In genomic region chr14:65476290-65476941, GRCh38 we compare ENCODE assay signal across 10 cellular contexts.
DNase-seq lines count a peak whose midpoint lies in the region; ATAC-seq and TF ChIP-seq lines count a peak whose summit lies in the region.
"Had no signal": no experiment of that assay in that cellular context is flagged by ENCODE, and none has a peak within 500 bp of the region (broad histone marks: within the 10 kb centered on the region; RNA-seq: fewer than 3 reads in every experiment).

No MANE protein-coding gene starts in this region.

- no peak for TF ChIP-seq CTCF in GM23338 (conservative IDR thresholded peaks at IDR 0.05; ENCODE audit: low read depth in 2 of 2)

- peaks cover 36% of the 10 kb centered on the region for H3K4me1 ChIP-seq in GM23338 (ENCODE audit: insufficient read depth)

- H4K20me1 ChIP-seq in GM23338 (replicated peaks; ENCODE audit: insufficient read depth), result no peaks in the 10 kb centered on the region

- H3K4me3 Mint-ChIP-seq in central memory CD8-positive, alpha-beta T cell, result no peak overlapping the region
- H3K4me3 Mint-ChIP-seq in GM23338, result no peak overlapping the region

- no peaks in the 10 kb centered on the region for H3K27me3 ChIP-seq in GM23338 (ENCODE audit: insufficient read depth)

- DNase-seq in central memory CD8-positive, alpha-beta T cell (ENCODE audit: low spot score in 2 of 2), result no peak
- no peak for DNase-seq in LoVo (ENCODE audit: low spot score)
- DNase-seq in cerebellar nuclear complex (lab: John Stamatoyannopoulos, UW), result no peak
- DNase-seq in GM23338 (ENCODE audit: low spot score), result no peak
- DNase-seq in NCI-H146 (lab: John Stamatoyannopoulos, UW), result no peak
- DNase-seq: NCI-H774 had no signal

- H3K79me2 ChIP-seq in GM23338 (replicated peaks; ENCODE audit: insufficient read depth), result no peaks in the 10 kb centered on the region; the same call in 1 of the 2 replicates

- H3K36me3 Mint-ChIP-seq in central memory CD8-positive, alpha-beta T cell (ENCODE audit: insufficient read depth), result peaks cover 2% of the 10 kb centered on the region
- H3K36me3 Mint-ChIP-seq in GM23338 (ENCODE audit: low read depth), result no peaks in the 10 kb centered on the region

- no peaks in the 10 kb centered on the region for H3K9me3 Mint-ChIP-seq in central memory CD8-positive, alpha-beta T cell
- H3K9me3 Mint-ChIP-seq in GM23338, result no peaks in the 10 kb centered on the region

- H3K27me3 Mint-ChIP-seq in central memory CD8-positive, alpha-beta T cell, result no peaks in the 10 kb centered on the region
- H3K27me3 Mint-ChIP-seq in GM23338 (ENCODE audit: insufficient read depth, low read depth, poor library complexity), result peaks cover 2% of the 10 kb centered on the region

- H3K9me2 ChIP-seq in GM23338 (ENCODE audit: insufficient read depth), result no peaks in the 10 kb centered on the region

- no peaks in the 10 kb centered on the region for H3K36me3 ChIP-seq in GM23338 (ENCODE audit: insufficient read depth)

- H3K27ac ChIP-seq in GM23338 (ENCODE audit: low read depth), result no peak overlapping the region

- H2AFZ ChIP-seq in GM23338, result no peak overlapping the region

- ATAC-seq in GM18867 (IDR thresholded peaks at IDR 0.05; ENCODE audit: unreplicated experiment), result peak; percentile 75
- peak; percentile 71 for ATAC-seq in GM21528 (IDR thresholded peaks at IDR 0.05; ENCODE audit: low FRiP score, unreplicated experiment)
- peak; percentile 54 for ATAC-seq in HG03139 (IDR thresholded peaks at IDR 0.05; ENCODE audit: unreplicated experiment)
- ATAC-seq in central memory CD8-positive, alpha-beta T cell (replicated peaks; ENCODE audit: extremely low read depth, poor library complexity, severe bottlenecking), result no peak
- ATAC-seq in GM23338, result no peak
- ATAC-seq: left lobe of liver had no signal

- no peak overlapping the region for H3K4me3 ChIP-seq in GM23338

- H3F3A ChIP-seq in GM23338 (replicated peaks; ENCODE audit: low read depth), result no peaks in the 10 kb centered on the region

- H3K4me1 Mint-ChIP-seq in central memory CD8-positive, alpha-beta T cell, result peaks cover 56% of the 10 kb centered on the region
- H3K4me1 Mint-ChIP-seq in GM23338, result peaks cover 55% of the 10 kb centered on the region

- H3K27ac Mint-ChIP-seq in central memory CD8-positive, alpha-beta T cell (ENCODE audit: low read depth), result peak overlapping the region; percentile 26
- no peak overlapping the region for H3K27ac Mint-ChIP-seq in GM23338

- no peak overlapping the region for H3K4me2 ChIP-seq in GM23338

TF ChIP-seq in GM23338, 12 proteins besides CTCF, POLR2A, EP300 and RAD21:
- TF ChIP-seq JUNB (IDR thresholded peaks at IDR 0.05; ENCODE audit: unreplicated experiment) (no peak), EZH2phosphoT487 (IDR thresholded peaks at IDR 0.05; ENCODE audit: unreplicated experiment) (no peak), NANOG (IDR thresholded peaks at IDR 0.05; ENCODE audit: borderline replicate concordance) (no peak), POLR2AphosphoS5 (IDR thresholded peaks at IDR 0.05; ENCODE audit: low read depth) (no peak), STAT1 (IDR thresholded peaks at IDR 0.05; ENCODE audit: unreplicated experiment) (no peak), ZNF331 (CRISPR knock-in tag; IDR thresholded peaks at IDR 0.05; ENCODE audit: low read depth) (no peak), EZH2 (IDR thresholded peaks at IDR 0.05; ENCODE audit: low read depth, unreplicated experiment) (no peak), ZNF114 (CRISPR knock-in tag; IDR thresholded peaks at IDR 0.05) (no peak)
- TF ChIP-seq, protein P1, sequence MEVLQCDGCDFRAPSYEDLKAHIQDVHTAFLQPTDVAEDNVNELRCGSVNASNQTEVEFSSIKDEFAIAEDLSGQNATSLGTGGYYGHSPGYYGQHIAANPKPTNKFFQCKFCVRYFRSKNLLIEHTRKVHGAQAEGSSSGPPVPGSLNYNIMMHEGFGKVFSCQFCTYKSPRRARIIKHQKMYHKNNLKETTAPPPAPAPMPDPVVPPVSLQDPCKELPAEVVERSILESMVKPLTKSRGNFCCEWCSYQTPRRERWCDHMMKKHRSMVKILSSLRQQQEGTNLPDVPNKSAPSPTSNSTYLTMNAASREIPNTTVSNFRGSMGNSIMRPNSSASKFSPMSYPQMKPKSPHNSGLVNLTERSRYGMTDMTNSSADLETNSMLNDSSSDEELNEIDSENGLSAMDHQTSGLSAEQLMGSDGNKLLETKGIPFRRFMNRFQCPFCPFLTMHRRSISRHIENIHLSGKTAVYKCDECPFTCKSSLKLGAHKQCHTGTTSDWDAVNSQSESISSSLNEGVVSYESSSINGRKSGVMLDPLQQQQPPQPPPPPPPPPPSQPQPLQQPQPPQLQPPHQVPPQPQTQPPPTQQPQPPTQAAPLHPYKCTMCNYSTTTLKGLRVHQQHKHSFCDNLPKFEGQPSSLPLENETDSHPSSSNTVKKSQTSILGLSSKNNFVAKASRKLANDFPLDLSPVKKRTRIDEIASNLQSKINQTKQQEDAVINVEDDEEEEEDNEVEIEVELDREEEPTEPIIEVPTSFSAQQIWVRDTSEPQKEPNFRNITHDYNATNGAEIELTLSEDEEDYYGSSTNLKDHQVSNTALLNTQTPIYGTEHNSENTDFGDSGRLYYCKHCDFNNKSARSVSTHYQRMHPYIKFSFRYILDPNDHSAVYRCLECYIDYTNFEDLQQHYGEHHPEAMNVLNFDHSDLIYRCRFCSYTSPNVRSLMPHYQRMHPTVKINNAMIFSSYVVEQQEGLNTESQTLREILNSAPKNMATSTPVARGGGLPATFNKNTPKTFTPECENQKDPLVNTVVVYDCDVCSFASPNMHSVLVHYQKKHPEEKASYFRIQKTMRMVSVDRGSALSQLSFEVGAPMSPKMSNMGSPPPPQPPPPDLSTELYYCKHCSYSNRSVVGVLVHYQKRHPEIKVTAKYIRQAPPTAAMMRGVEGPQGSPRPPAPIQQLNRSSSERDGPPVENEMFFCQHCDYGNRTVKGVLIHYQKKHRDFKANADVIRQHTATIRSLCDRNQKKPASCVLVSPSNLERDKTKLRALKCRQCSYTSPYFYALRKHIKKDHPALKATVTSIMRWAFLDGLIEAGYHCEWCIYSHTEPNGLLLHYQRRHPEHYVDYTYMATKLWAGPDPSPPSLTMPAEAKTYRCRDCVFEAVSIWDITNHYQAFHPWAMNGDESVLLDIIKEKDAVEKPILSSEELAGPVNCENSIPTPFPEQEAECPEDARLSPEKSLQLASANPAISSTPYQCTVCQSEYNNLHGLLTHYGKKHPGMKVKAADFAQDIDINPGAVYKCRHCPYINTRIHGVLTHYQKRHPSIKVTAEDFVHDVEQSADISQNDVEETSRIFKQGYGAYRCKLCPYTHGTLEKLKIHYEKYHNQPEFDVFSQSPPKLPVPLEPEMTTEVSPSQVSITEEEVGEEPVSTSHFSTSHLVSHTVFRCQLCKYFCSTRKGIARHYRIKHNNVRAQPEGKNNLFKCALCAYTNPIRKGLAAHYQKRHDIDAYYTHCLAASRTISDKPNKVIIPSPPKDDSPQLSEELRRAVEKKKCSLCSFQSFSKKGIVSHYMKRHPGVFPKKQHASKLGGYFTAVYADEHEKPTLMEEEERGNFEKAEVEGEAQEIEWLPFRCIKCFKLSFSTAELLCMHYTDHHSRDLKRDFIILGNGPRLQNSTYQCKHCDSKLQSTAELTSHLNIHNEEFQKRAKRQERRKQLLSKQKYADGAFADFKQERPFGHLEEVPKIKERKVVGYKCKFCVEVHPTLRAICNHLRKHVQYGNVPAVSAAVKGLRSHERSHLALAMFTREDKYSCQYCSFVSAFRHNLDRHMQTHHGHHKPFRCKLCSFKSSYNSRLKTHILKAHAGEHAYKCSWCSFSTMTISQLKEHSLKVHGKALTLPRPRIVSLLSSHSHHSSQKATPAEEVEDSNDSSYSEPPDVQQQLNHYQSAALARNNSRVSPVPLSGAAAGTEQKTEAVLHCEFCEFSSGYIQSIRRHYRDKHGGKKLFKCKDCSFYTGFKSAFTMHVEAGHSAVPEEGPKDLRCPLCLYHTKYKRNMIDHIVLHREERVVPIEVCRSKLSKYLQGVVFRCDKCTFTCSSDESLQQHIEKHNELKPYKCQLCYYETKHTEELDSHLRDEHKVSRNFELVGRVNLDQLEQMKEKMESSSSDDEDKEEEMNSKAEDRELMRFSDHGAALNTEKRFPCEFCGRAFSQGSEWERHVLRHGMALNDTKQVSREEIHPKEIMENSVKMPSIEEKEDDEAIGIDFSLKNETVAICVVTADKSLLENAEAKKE (CRISPR knock-in tag; IDR thresholded peaks at IDR 0.05), result no peak
TF ChIP-seq in GM23338: peak in this region for 0.

Comparison
In these comparisons a context has a peak if more than half of its experiments do, and no peak if none do; other contexts are left out.
1. ATAC-seq: peak in GM18867 (single experiment), GM21528 (single experiment) and HG03139 (single experiment); none in central memory CD8-positive, alpha-beta T cell (single experiment) and GM23338 (single experiment).